9 cellular contexts compared by ENCODE assay signal in genomic region chr17:2709173-2709661, GRCh38. TPM values are rescaled to one million over a fixed set of nuclear protein-coding genes. Genes with fewer than 3 reads are reported as not detected.
DNase-seq lines count a peak whose midpoint lies in the region; TF ChIP-seq lines count a peak whose summit lies in the region.
"Had no signal": no experiment of that assay in that cellular context is flagged by ENCODE, and none has a peak within 500 bp of the region (broad histone marks: within the 10 kb centered on the region; RNA-seq: fewer than 3 reads in every experiment).

No MANE protein-coding gene starts in this region.

- no peaks in the 10 kb centered on the region for H3K9me3 ChIP-seq in KOPT-K1 (ENCODE audit: insufficient read depth, low read length, poor library complexity, severe bottlenecking)
- H3K9me3 ChIP-seq: ovary had no signal

- H3K27ac ChIP-seq in KOPT-K1 (ENCODE audit: low read depth, low read length, poor library complexity, severe bottlenecking): peak overlapping the region; percentile 3
- H3K27ac ChIP-seq in coronary artery: peak overlapping the region; percentile 34 to 71

- H3K36me3 Mint-ChIP-seq in progenitor cell of endocrine pancreas (ENCODE audit: insufficient read depth): no peaks in the 10 kb centered on the region

- H3K36me3 ChIP-seq in KOPT-K1 (ENCODE audit: insufficient read depth, low read length): peaks cover 21% of the 10 kb centered on the region; the same call in 1 of the 2 replicates
- H3K36me3 ChIP-seq: ovary had no signal

- TF ChIP-seq CTCF in coronary artery (IDR thresholded peaks at IDR 0.05) (no peak), progenitor cell of endocrine pancreas (IDR thresholded peaks at IDR 0.05; ENCODE audit: unreplicated experiment) (no peak)

- H3K4me3 ChIP-seq in coronary artery: peak overlapping the region; percentile 95

- H3K4me1 Mint-ChIP-seq in progenitor cell of endocrine pancreas (ENCODE audit: low read depth): peaks cover 24% of the 10 kb centered on the region

- H3K4me3 Mint-ChIP-seq in progenitor cell of endocrine pancreas (ENCODE audit: low read depth): peak overlapping the region; percentile 74

- H3K9me3 Mint-ChIP-seq in progenitor cell of endocrine pancreas (ENCODE audit: low read depth): no peaks in the 10 kb centered on the region

- DNase-seq in DMS53 (lab: John Stamatoyannopoulos, UW) (peak; percentile 25), DMS53 treated with DMSO at 0.1 percent for 48 hours (lab: John Stamatoyannopoulos, UW; ENCODE audit: unreplicated experiment) (no peak), coronary artery (ENCODE audit: low spot score) (no peak), progenitor cell of endocrine pancreas (ENCODE audit: low spot score, unreplicated experiment) (no peak), DMS79 (lab: John Stamatoyannopoulos, UW) (no peak), NCI-H2081 (lab: John Stamatoyannopoulos, UW) (no peak)
- no peak for DNase-seq in stimulated activated CD4-positive, alpha-beta T cell treated with anti-CD3 and anti-CD28 coated beads, Interleukin-4, amount 100 ng/mL, for 1 hour

- peaks cover 6% of the 10 kb centered on the region for H3K27me3 Mint-ChIP-seq in progenitor cell of endocrine pancreas

- no peak overlapping the region for H3K27ac Mint-ChIP-seq in progenitor cell of endocrine pancreas

RNA-seq across cellular contexts. Expression of gene CLUH, which starts 2.3 kb away (rescaled TPM):
- 40.2 and 46.9 TPM in 2 replicates for total RNA-seq in progenitor cell of endocrine pancreas

RNA-seq across cellular contexts. Expression of gene CCDC92B, which starts 40.2 kb away (rescaled TPM):
- total RNA-seq in progenitor cell of endocrine pancreas: 0.87 and 1.3 TPM in 2 replicates
